In the genomic region with DNA sequence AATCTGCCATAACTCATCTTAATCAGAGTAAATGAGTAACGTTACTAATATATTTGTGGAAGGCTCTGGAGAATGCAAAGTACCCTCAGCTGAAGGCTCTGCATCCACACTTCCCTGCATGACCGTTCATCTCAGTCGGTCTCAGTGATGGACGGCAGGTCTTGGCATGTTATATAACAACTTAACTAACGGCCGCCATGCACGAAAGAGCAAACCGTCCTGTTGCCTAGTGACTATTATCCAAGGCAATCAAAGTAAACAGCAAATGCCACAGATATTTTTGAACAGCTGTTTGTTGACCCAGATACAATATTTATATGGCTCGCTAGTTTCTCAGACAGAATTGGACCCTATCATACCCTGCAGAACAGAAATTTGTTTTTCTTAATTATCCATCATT, we compare ENCODE assay signal across 17 cellular contexts.
A peak's percentile ranks its signal among the peaks of the same experiment; 100 is the strongest.
DNase-seq lines count a peak whose midpoint lies in the region; TF ChIP-seq lines count a peak whose summit lies in the region.
"Had no signal": no experiment of that assay in that cellular context is flagged by ENCODE, and none has a peak within 500 bp of the region (broad histone marks: within the 10 kb centered on the region; RNA-seq: fewer than 3 reads in every experiment).

No MANE protein-coding gene starts in this region.

- DNase-seq in AG08396 (ENCODE audit: low spot score) (peak; percentile 39), NCI-H1092 treated with DMSO at 0.1 percent for 48 hours (lab: John Stamatoyannopoulos, UW) (peak; percentile 32), RPMI7951 (ENCODE audit: low read depth) (peak; percentile 62), iris pigment epithelial cell (ENCODE audit: low read depth) (peak; percentile 25), activated T-cell treated with anti-CD3 and anti-CD28 coated beads for 4 hours (no peak), NCI-H1048 (lab: John Stamatoyannopoulos, UW) (no peak), GM03348 (ENCODE audit: low spot score) (no peak), ovary (no peak)
- DNase-seq: ACHN, activated gamma-delta T cell, Calu3, dermis blood vessel endothelial cell, Karpas-422, left ventricle myocardium superior, naive B cell, WERI-Rb-1 had no signal

- WGBS in ovary, 3 donors = 32 to 61% (median 34%) methylated on average over 9 of the region's 9 CpGs

- H3K4me3 ChIP-seq in ovary = no peak overlapping the region
- H3K4me3 ChIP-seq: suprapubic skin had no signal

- H3K36me3 ChIP-seq in ovary = no peaks in the 10 kb centered on the region
- H3K36me3 ChIP-seq: suprapubic skin, WERI-Rb-1 had no signal

- TF ChIP-seq EP300 in ovary (IDR thresholded peaks at IDR 0.05) = no peak

- intact Hi-C loops in ovary (cut with DNase I) = no loop called here

- H3K27ac ChIP-seq in ovary = no peak overlapping the region
- H3K27ac ChIP-seq: suprapubic skin, WERI-Rb-1 had no signal

- H3K9me3 ChIP-seq in ovary = no peaks in the 10 kb centered on the region
- H3K9me3 ChIP-seq: suprapubic skin had no signal

- H3K27me3 ChIP-seq in ovary = no peaks in the 10 kb centered on the region
- H3K27me3 ChIP-seq: suprapubic skin had no signal

- no peaks in the 10 kb centered on the region for H3K4me1 ChIP-seq in ovary (ENCODE audit: insufficient read depth)
- H3K4me1 ChIP-seq: suprapubic skin had no signal

- no peak for TF ChIP-seq CTCF in ovary (IDR thresholded peaks at IDR 0.05)

- no peak for TF ChIP-seq POLR2A in ovary (IDR thresholded peaks at IDR 0.05)

Comparison
In these comparisons a context has a peak if more than half of its experiments do, and no peak if none do; other contexts are left out.
1. DNase-seq: peak in AG08396 (single experiment), NCI-H1092 treated with DMSO at 0.1 percent for 48 hours (single experiment), RPMI7951 (single experiment) and iris pigment epithelial cell (single experiment); none in activated T-cell treated with anti-CD3 and anti-CD28 coated beads for 4 hours (single experiment), NCI-H1048 (single experiment), GM03348 (single experiment) and ovary (0 of 5).